10 cellular contexts compared by ENCODE assay signal in the genomic region with DNA sequence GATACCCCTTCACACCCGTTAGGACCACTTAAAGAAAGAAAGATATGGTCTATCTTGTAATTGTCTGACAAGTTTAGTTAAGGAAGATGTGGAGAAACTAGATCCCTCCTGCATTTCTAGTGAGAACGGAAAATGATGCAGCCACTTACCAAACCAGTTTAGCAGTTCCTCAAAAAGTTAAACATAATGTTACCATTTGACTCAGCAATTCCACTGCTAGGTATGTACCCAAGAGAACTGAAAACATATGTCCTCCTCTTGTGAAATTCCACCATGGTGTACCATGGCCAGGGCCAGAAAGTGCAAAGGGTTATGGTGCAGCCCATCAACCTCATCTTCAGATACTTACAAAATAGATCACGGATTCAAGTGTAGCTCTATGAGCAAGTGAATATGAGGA.
DNase-seq lines count a peak whose midpoint lies in the region; ATAC-seq and TF ChIP-seq lines count a peak whose summit lies in the region.
"Had no signal": no experiment of that assay in that cellular context is flagged by ENCODE, and none has a peak within 500 bp of the region (broad histone marks: within the 10 kb centered on the region; RNA-seq: fewer than 3 reads in every experiment).

No MANE protein-coding gene starts in this region.

- peak overlapping the region; percentile 25 for H3K27ac ChIP-seq in smooth muscle cell (ENCODE audit: low read depth)
- H3K27ac ChIP-seq: left ventricle myocardium inferior had no signal

- no peak overlapping the region for H3K9ac ChIP-seq in smooth muscle cell (ENCODE audit: low read depth)

- H3K4me1 ChIP-seq in smooth muscle cell (ENCODE audit: low read depth): no peaks in the 10 kb centered on the region
- H3K4me1 ChIP-seq: left ventricle myocardium inferior had no signal

- TF ChIP-seq CTCF in smooth muscle cell (IDR thresholded peaks at IDR 0.05; ENCODE audit: borderline replicate concordance, insufficient read depth, poor library complexity, severe bottlenecking): no peak

- peaks cover 8% of the 10 kb centered on the region for H3F3A ChIP-seq in smooth muscle cell (ENCODE audit: low read depth)

- no peaks in the 10 kb centered on the region for H3K36me3 ChIP-seq in smooth muscle cell (ENCODE audit: low read depth)
- H3K36me3 ChIP-seq: left ventricle myocardium inferior had no signal

- no peaks in the 10 kb centered on the region for H3K79me2 ChIP-seq in smooth muscle cell (ENCODE audit: low read depth)

- no peaks in the 10 kb centered on the region for H3K9me3 ChIP-seq in smooth muscle cell (replicated peaks; ENCODE audit: low read depth)
- H3K9me3 ChIP-seq: left ventricle myocardium inferior had no signal

- 63% methylated on average over 3 of the region's 3 CpGs for WGBS in smooth muscle cell (ENCODE audit: low lambda C conversion rate)

- peak; percentile 46 for ATAC-seq in GM19043 (IDR thresholded peaks at IDR 0.05; ENCODE audit: low read depth, unreplicated experiment)
- ATAC-seq in HG03060 (IDR thresholded peaks at IDR 0.05; ENCODE audit: low read depth, unreplicated experiment): peak; percentile 56
- ATAC-seq in HG03196 (IDR thresholded peaks at IDR 0.05; ENCODE audit: unreplicated experiment): no peak
- no peak for ATAC-seq in GM18907 (IDR thresholded peaks at IDR 0.05; ENCODE audit: unreplicated experiment)

- no peak overlapping the region for H3K4me3 ChIP-seq in smooth muscle cell
- H3K4me3 ChIP-seq: left ventricle myocardium inferior had no signal

- H2AFZ ChIP-seq in smooth muscle cell (ENCODE audit: low read depth): no peak overlapping the region

- H4K20me1 ChIP-seq in smooth muscle cell (ENCODE audit: low read depth): no peaks in the 10 kb centered on the region

- no peaks in the 10 kb centered on the region for H3K27me3 ChIP-seq in smooth muscle cell (ENCODE audit: low read depth)

- DNase-seq in SKM-1 (lab: John Stamatoyannopoulos, UW; ENCODE audit: unreplicated experiment): peak; percentile 68
- no peak for DNase-seq in smooth muscle cell (lab: John Stamatoyannopoulos, UW; ENCODE audit: unreplicated experiment)
- no peak for DNase-seq in GF-D8 (lab: John Stamatoyannopoulos, UW)
- DNase-seq: left ventricle myocardium inferior, NCI-H1048, T-helper 9 cell had no signal

- H3K4me2 ChIP-seq in smooth muscle cell: no peak overlapping the region

Comparison
In these comparisons a context has a peak if more than half of its experiments do, and no peak if none do; other contexts are left out.
1. ATAC-seq: peak in GM19043 (single experiment) and HG03060 (single experiment); none in HG03196 (single experiment) and GM18907 (single experiment).